ENCODE assay signal across 10 cellular contexts in genomic region chr7:13282377-13282980, GRCh38.
DNase-seq lines count a peak whose midpoint lies in the region; ATAC-seq and TF ChIP-seq lines count a peak whose summit lies in the region.
"Had no signal": no experiment of that assay in that cellular context is flagged by ENCODE, and none has a peak within 500 bp of the region (broad histone marks: within the 10 kb centered on the region; RNA-seq: fewer than 3 reads in every experiment).

No MANE protein-coding gene starts in this region.

- no peak overlapping the region for H3K4me3 ChIP-seq in dorsolateral prefrontal cortex
- H3K4me3 ChIP-seq in psoas muscle = no peak overlapping the region

- no peaks in the 10 kb centered on the region for H3K4me1 ChIP-seq in psoas muscle
- H3K4me1 ChIP-seq: parathyroid adenoma had no signal

- DNase-seq in NCI-H510A treated with DMSO at 0.1 percent for 48 hours (lab: John Stamatoyannopoulos, UW) (peak; percentile 32), NCI-H510A (lab: John Stamatoyannopoulos, UW) (no peak), NCI-H446 (lab: John Stamatoyannopoulos, UW) (peak; percentile 67 to 76), dorsolateral prefrontal cortex (peak in 1 of 10 donors; percentile 5), psoas muscle (no peak)
- no peak for DNase-seq in activated CD4-positive, alpha-beta T cell treated with anti-CD3 and anti-CD28 coated beads for 1 hour
- DNase-seq: CD4-positive, CD25-positive, alpha-beta regulatory T cell had no signal

- no peaks in the 10 kb centered on the region for H3K9me3 ChIP-seq in psoas muscle

- H3K27me3 ChIP-seq in dorsolateral prefrontal cortex = no peaks in the 10 kb centered on the region
- H3K27me3 ChIP-seq in psoas muscle (ENCODE audit: insufficient read depth in 3 of 3, low read length in 2 of 3) = no peaks in the 10 kb centered on the region

- H3K36me3 ChIP-seq in psoas muscle (ENCODE audit: insufficient read depth in 1 of 2, low read depth in 1 of 2) = no peaks in the 10 kb centered on the region

- H3K27ac ChIP-seq in dorsolateral prefrontal cortex (no peak overlapping the region), psoas muscle (no peak overlapping the region)
- H3K27ac ChIP-seq: parathyroid adenoma had no signal

- 43 to 72% (median 53%) methylated on average over 3 of the region's 3 CpGs for WGBS in psoas muscle, 3 donors

- intact Hi-C loops in dorsolateral prefrontal cortex (cut with DNase I) (loop anchor here (5.0 to 10.0 kb wide), 3 partner anchors 460 to 1410 kb away; no protein-coding TSS in a partner anchor), psoas muscle (cut with DNase I) (loop anchor here (5.0 to 10.0 kb wide), 2 partner anchors 1410 to 1412 kb away; no protein-coding TSS in a partner anchor)

- TF ChIP-seq CTCF in dorsolateral prefrontal cortex (IDR thresholded peaks at IDR 0.05 in 54 of 56, conservative IDR thresholded peaks at IDR 0.05 in 2 of 56; ENCODE audit: low read depth in 1 of 56, partially characterized antibody in 56 of 56) (peak in 54 of 56 donors; percentile 23 to 68 (median 49)), psoas muscle (IDR thresholded peaks at IDR 0.05) (peak; percentile 15)

- ATAC-seq in psoas muscle (no peak), HG03469 (IDR thresholded peaks at IDR 0.05; ENCODE audit: unreplicated experiment) (no peak), GM18861 (IDR thresholded peaks at IDR 0.05; ENCODE audit: unreplicated experiment) (no peak)

Comparison
In these comparisons a context has a peak if more than half of its experiments do, and no peak if none do; other contexts are left out.
1. DNase-seq: peak in NCI-H510A treated with DMSO at 0.1 percent for 48 hours (single experiment) and NCI-H446 (2 of 2); none in NCI-H510A (single experiment), psoas muscle (0 of 2) and activated CD4-positive, alpha-beta T cell treated with anti-CD3 and anti-CD28 coated beads for 1 hour (single experiment).